8 cellular contexts compared by ENCODE assay signal in the genomic region with DNA sequence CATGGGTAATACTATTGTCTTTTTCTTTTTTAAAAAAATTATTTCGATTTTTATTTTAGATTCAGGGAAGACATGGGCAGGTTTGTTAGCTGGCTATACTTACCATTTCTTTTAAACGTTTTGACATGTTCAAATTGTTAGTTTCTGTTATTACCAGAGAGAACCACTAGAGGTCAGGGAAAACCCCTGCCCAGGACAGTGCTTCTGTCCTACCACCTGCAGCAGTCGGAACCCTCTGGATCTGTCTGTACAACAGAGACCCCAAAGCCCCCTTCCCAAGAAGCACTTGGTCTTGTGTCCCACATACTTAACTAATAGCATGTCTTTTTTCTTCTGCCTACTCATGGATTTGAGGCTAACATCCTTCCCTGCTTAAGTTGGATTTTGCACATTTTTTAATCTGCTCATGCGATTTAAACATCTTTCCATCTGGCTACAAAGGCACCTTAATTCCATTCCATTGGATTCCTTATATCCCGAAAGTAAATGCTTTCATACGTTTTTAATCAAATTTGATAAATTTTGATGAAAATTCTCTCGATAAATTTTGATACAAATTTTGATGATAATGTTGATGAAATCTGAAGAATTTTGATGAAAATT. TPM values are rescaled to one million over a fixed set of nuclear protein-coding genes. Genes with fewer than 3 reads are reported as not detected.
A peak's percentile ranks its signal among the peaks of the same experiment; 100 is the strongest.
DNase-seq lines count a peak whose midpoint lies in the region; ATAC-seq and TF ChIP-seq lines count a peak whose summit lies in the region.
"Had no signal": no experiment of that assay in that cellular context is flagged by ENCODE, and none has a peak within 500 bp of the region (broad histone marks: within the 10 kb centered on the region; RNA-seq: fewer than 3 reads in every experiment).

No MANE protein-coding gene starts in this region.

- no peaks in the 10 kb centered on the region for H3K36me3 Mint-ChIP-seq in brain
- H3K36me3 Mint-ChIP-seq: activated naive CD8-positive, alpha-beta T cell had no signal

- H3K27ac Mint-ChIP-seq in brain = no peak overlapping the region
- H3K27ac Mint-ChIP-seq: activated naive CD8-positive, alpha-beta T cell had no signal

- no peaks in the 10 kb centered on the region for H3K9me3 ChIP-seq in uterus

- no peaks in the 10 kb centered on the region for H3K4me1 ChIP-seq in uterus

- H3K27me3 Mint-ChIP-seq in brain = peaks cover 3% of the 10 kb centered on the region
- H3K27me3 Mint-ChIP-seq: activated naive CD8-positive, alpha-beta T cell had no signal

- DNase-seq in ELF-1 (ENCODE audit: low read depth, low spot score) = peak; percentile 39
- DNase-seq in NCI-H748 (lab: John Stamatoyannopoulos, UW; ENCODE audit: unreplicated experiment) = peak; percentile 46
- DNase-seq in kidney tubule cell (ENCODE audit: low spot score) = peak; percentile 45
- no peak for DNase-seq in uterus

- peak; percentile 81 to 88 for TF ChIP-seq CTCF in brain (conservative IDR thresholded peaks at IDR 0.05)
- peak; percentile 49 to 58 (median 54) for TF ChIP-seq CTCF in uterus (IDR thresholded peaks at IDR 0.05)

- H3K4me1 Mint-ChIP-seq in brain = peaks cover 4% of the 10 kb centered on the region

- H3K36me3 ChIP-seq in uterus = no peaks in the 10 kb centered on the region

- no peak overlapping the region for H3K4me3 Mint-ChIP-seq in brain
- H3K4me3 Mint-ChIP-seq: activated naive CD8-positive, alpha-beta T cell had no signal

- no peaks in the 10 kb centered on the region for H3K27me3 ChIP-seq in uterus

- H3K4me3 ChIP-seq in uterus = no peak overlapping the region

- ATAC-seq in GM19438 (IDR thresholded peaks at IDR 0.05; ENCODE audit: low read depth, unreplicated experiment) (peak; percentile 84), HG03196 (IDR thresholded peaks at IDR 0.05; ENCODE audit: unreplicated experiment) (peak; percentile 95)

- no peak for TF ChIP-seq POLR2A in uterus (IDR thresholded peaks at IDR 0.05)

- no peaks in the 10 kb centered on the region for H3K9me3 Mint-ChIP-seq in brain

- H3K27ac ChIP-seq in uterus = no peak overlapping the region

- intact Hi-C loops in uterus (cut with DNase I; ENCODE audit: low total_unique reads) = no loop called here

RNA-seq across cellular contexts. Expression of a gene that starts 10.0 kb away (rescaled TPM):
- polyA plus RNA-seq in brain (ENCODE audit: insufficient read depth, low read depth, low replicate concordance) = 30.4 TPM
- 10 to 100 TPM in 3 of 4 donors, 1 to 10 TPM in 1; 7.1 to 28.0 (median 12.9) TPM for total RNA-seq in uterus

Comparison
In these comparisons a context has a peak if more than half of its experiments do, and no peak if none do; other contexts are left out.
1. DNase-seq: peak in ELF-1 (single experiment), NCI-H748 (single experiment) and kidney tubule cell (single experiment); none in uterus (0 of 2).